22 cellular contexts compared by ENCODE assay signal in genomic region chr4:58543465-58543864, GRCh38.
"Had no signal": no experiment of that assay in that cellular context is flagged by ENCODE, and none has a peak within 500 bp of the region (broad histone marks: within the 10 kb centered on the region; RNA-seq: fewer than 3 reads in every experiment).

No MANE protein-coding gene starts in this region.

- H3K9me3 ChIP-seq: colonic mucosa, esophagus muscularis mucosa, esophagus squamous epithelium, gastrocnemius medialis, heart left ventricle had no signal

- H3K27ac ChIP-seq: colonic mucosa, coronary artery, dorsolateral prefrontal cortex, epithelial cell of prostate, esophagus muscularis mucosa, esophagus squamous epithelium, foreskin keratinocyte, gastrocnemius medialis, heart left ventricle, heart right ventricle had no signal

- H3K27me3 ChIP-seq: colonic mucosa, dorsolateral prefrontal cortex, esophagus muscularis mucosa, esophagus squamous epithelium, foreskin keratinocyte, gastrocnemius medialis, heart left ventricle, heart right ventricle had no signal

- DNase-seq: colonic mucosa; cortex of kidney; dermis blood vessel endothelial cell; dorsolateral prefrontal cortex; effector CD4-positive, alpha-beta T cell; effector CD8-positive, alpha-beta T cell; effector memory CD4-positive, alpha-beta T cell; effector memory CD8-positive, alpha-beta T cell; endodermal cell; erythroblast; esophagus squamous epithelium; foreskin fibroblast; foreskin keratinocyte; foreskin melanocyte; gastrocnemius medialis; glutamatergic neuron; heart left ventricle; heart right ventricle had no signal

- ATAC-seq: effector memory CD8-positive, alpha-beta T cell; esophagus mucosa; foreskin keratinocyte; gastrocnemius medialis; heart left ventricle; heart right ventricle had no signal

- H3K4me3 ChIP-seq: colonic mucosa, coronary artery, dorsolateral prefrontal cortex, esophagus muscularis mucosa, esophagus squamous epithelium, gastrocnemius medialis, heart left ventricle, heart right ventricle had no signal

- H3K36me3 ChIP-seq: colonic mucosa, esophagus muscularis mucosa, esophagus squamous epithelium, gastrocnemius medialis, heart left ventricle, heart right ventricle had no signal

- H3K4me1 ChIP-seq: colonic mucosa, esophagus muscularis mucosa, esophagus squamous epithelium, foreskin keratinocyte, gastrocnemius medialis, heart left ventricle, heart right ventricle had no signal
